15 cellular contexts compared by ENCODE assay signal in genomic region chr6:19880066-19880465, GRCh38. TPM values are rescaled to one million over a fixed set of nuclear protein-coding genes. Genes with fewer than 3 reads are reported as not detected.
"Had no signal": no experiment of that assay in that cellular context is flagged by ENCODE, and none has a peak within 500 bp of the region (broad histone marks: within the 10 kb centered on the region; RNA-seq: fewer than 3 reads in every experiment).

No MANE protein-coding gene starts in this region.

- H3K27me3 Mint-ChIP-seq: activated naive CD4-positive, alpha-beta T cell treated with anti-CD3 and anti-CD28 coated beads, Interleukin-2, amount 50 U/mL, for 24 hours; stimulated activated memory B cell treated with anti-CD40 and anti-IgM and Interleukin-4, amounts not matched to agents 10 μg/mL and 1 μg/mL and 100 μg/mL, for 72 hours had no signal

- H3K27ac Mint-ChIP-seq: activated naive CD4-positive, alpha-beta T cell treated with anti-CD3 and anti-CD28 coated beads, Interleukin-2, amount 50 U/mL, for 24 hours; activated T-cell treated with anti-CD3 and anti-CD28 coated beads, Interleukin-2, amount 50 U/mL, for 72 hours; endodermal cell; natural killer cell; stimulated activated memory B cell treated with anti-CD40 and anti-IgM and Interleukin-4, amounts not matched to agents 10 μg/mL and 1 μg/mL and 100 μg/mL, for 72 hours had no signal

- DNase-seq: activated CD4-positive, CD25-positive, alpha-beta regulatory T cell treated with anti-CD3 and anti-CD28 coated beads, Interleukin-2, amount 50 U/mL, for 72 hours; activated CD8-positive, alpha-beta memory T cell treated with anti-CD3 and anti-CD28 coated beads for 24 hours; activated effector memory CD4-positive, alpha-beta T cell treated with anti-CD3 and anti-CD28 coated beads, Interleukin-2, amount 50 U/mL, for 16 hours; activated T-cell treated with anti-CD3 and anti-CD28 coated beads, Interleukin-2, amount 50 U/mL, for 72 hours; colonic mucosa; endodermal cell; foreskin keratinocyte; glutamatergic neuron; hippocampal formation; natural killer cell; ovary; stimulated activated CD4-positive, alpha-beta T cell treated with anti-CD3 and anti-CD28 coated beads, Interleukin-4, amount 100 ng/mL, for 4 hours had no signal

- H3K4me3 Mint-ChIP-seq: activated naive CD4-positive, alpha-beta T cell treated with anti-CD3 and anti-CD28 coated beads, Interleukin-2, amount 50 U/mL, for 24 hours; activated T-cell treated with anti-CD3 and anti-CD28 coated beads, Interleukin-2, amount 50 U/mL, for 72 hours; central memory CD8-positive, alpha-beta T cell; endodermal cell; natural killer cell; stimulated activated memory B cell treated with anti-CD40 and anti-IgM and Interleukin-4, amounts not matched to agents 10 μg/mL and 1 μg/mL and 100 μg/mL, for 72 hours had no signal

- H3K4me1 Mint-ChIP-seq: activated naive CD4-positive, alpha-beta T cell treated with anti-CD3 and anti-CD28 coated beads, Interleukin-2, amount 50 U/mL, for 24 hours; central memory CD8-positive, alpha-beta T cell; endodermal cell; stimulated activated memory B cell treated with anti-CD40 and anti-IgM and Interleukin-4, amounts not matched to agents 10 μg/mL and 1 μg/mL and 100 μg/mL, for 72 hours had no signal

- H3K9me3 Mint-ChIP-seq: endodermal cell, natural killer cell had no signal

- H3K36me3 Mint-ChIP-seq: activated naive CD4-positive, alpha-beta T cell treated with anti-CD3 and anti-CD28 coated beads, Interleukin-2, amount 50 U/mL, for 24 hours; natural killer cell; stimulated activated memory B cell treated with anti-CD40 and anti-IgM and Interleukin-4, amounts not matched to agents 10 μg/mL and 1 μg/mL and 100 μg/mL, for 72 hours had no signal

RNA-seq across cellular contexts. Expression of gene ID4, which starts 42.9 kb away (rescaled TPM):
- total RNA-seq: activated T-cell treated with anti-CD3 and anti-CD28 coated beads, Interleukin-2, amount 50 U/mL, for 72 hours; foreskin keratinocyte; natural killer cell had no signal
